In genomic region chr13:104847863-104848262, GRCh38 we compare ENCODE assay signal across 14 cellular contexts.
"Had no signal": no experiment of that assay in that cellular context is flagged by ENCODE, and none has a peak within 500 bp of the region (broad histone marks: within the 10 kb centered on the region; RNA-seq: fewer than 3 reads in every experiment).

No MANE protein-coding gene starts in this region.

- H3K4me3 Mint-ChIP-seq: activated naive CD8-positive, alpha-beta T cell treated with anti-CD3 and anti-CD28 coated beads for 36 hours; activated T-helper 1 cell treated with anti-CD3 and anti-CD28 coated beads, Interleukin-12 subunit alpha, Interleukin-12 subunit beta, Interleukin-2, Interleukin-4 antibody, amounts not matched to agents 30 ng/mL and 10 ng/mL and 1 ng/mL, durations not matched to agents 14 hours and 24 hours and 36 hours; brain; dendritic cell treated with granulocyte-macrophage colony-stimulating factor and Interleukin-4, amounts not matched to agents 40 ng/mL and 50 ng/mL, for 4 days had no signal

- H3K4me1 Mint-ChIP-seq: activated naive CD8-positive, alpha-beta T cell treated with anti-CD3 and anti-CD28 coated beads for 36 hours; brain had no signal

- ATAC-seq: activated CD4-positive, CD25-positive, alpha-beta regulatory T cell treated with anti-CD3 and anti-CD28 coated beads, Interleukin-2, amount 50 U/mL, for 24 hours; right lobe of liver had no signal

- H3K27ac Mint-ChIP-seq: activated naive CD8-positive, alpha-beta T cell treated with anti-CD3 and anti-CD28 coated beads for 36 hours; activated T-helper 1 cell treated with anti-CD3 and anti-CD28 coated beads, Interleukin-12 subunit alpha, Interleukin-12 subunit beta, Interleukin-2, Interleukin-4 antibody, amounts not matched to agents 30 ng/mL and 10 ng/mL and 1 ng/mL, durations not matched to agents 14 hours and 24 hours and 36 hours; brain; dendritic cell treated with granulocyte-macrophage colony-stimulating factor and Interleukin-4, amounts not matched to agents 40 ng/mL and 50 ng/mL, for 4 days had no signal

- H3K9me3 Mint-ChIP-seq: activated naive CD8-positive, alpha-beta T cell treated with anti-CD3 and anti-CD28 coated beads for 36 hours; activated T-helper 1 cell treated with anti-CD3 and anti-CD28 coated beads, Interleukin-12 subunit alpha, Interleukin-12 subunit beta, Interleukin-2, Interleukin-4 antibody, amounts not matched to agents 30 ng/mL and 10 ng/mL and 1 ng/mL, durations not matched to agents 14 hours and 24 hours and 36 hours had no signal

- H3K36me3 Mint-ChIP-seq: activated naive CD8-positive, alpha-beta T cell treated with anti-CD3 and anti-CD28 coated beads for 36 hours; brain had no signal

- DNase-seq: activated CD4-positive, alpha-beta T cell treated with anti-CD3 and anti-CD28 coated beads, Interleukin-2, amount 50 U/mL, for 1 hour; activated naive CD8-positive, alpha-beta T cell treated with anti-CD3 and anti-CD28 coated beads for 36 hours; amygdala; cerebellar nuclear complex; hippocampal formation; right lobe of liver; stimulated activated CD4-positive, alpha-beta T cell treated with anti-CD3 and anti-CD28 coated beads, Interleukin-4, amount 100 ng/mL, for 4 hours; stimulated activated CD8-positive, alpha-beta memory T cell treated with anti-CD3 and anti-CD28 coated beads, Interleukin-4, amount 100 ng/mL, for 48 hours; stimulated activated naive CD4-positive, alpha-beta T cell treated with Interleukin-2 at 50 U/mL for 16 hours; substantia nigra had no signal

- H3K27me3 Mint-ChIP-seq: activated naive CD8-positive, alpha-beta T cell treated with anti-CD3 and anti-CD28 coated beads for 36 hours; dendritic cell treated with granulocyte-macrophage colony-stimulating factor and Interleukin-4, amounts not matched to agents 40 ng/mL and 50 ng/mL, for 4 days had no signal
